In genomic region chr16:89658221-89658879, GRCh38 we compare ENCODE assay signal across 9 cellular contexts. TPM values are rescaled to one million over a fixed set of nuclear protein-coding genes. Genes with fewer than 3 reads are reported as not detected.
DNase-seq lines count a peak whose midpoint lies in the region; ATAC-seq, FAIRE-seq and TF ChIP-seq lines count a peak whose summit lies in the region.
"Had no signal": no experiment of that assay in that cellular context is flagged by ENCODE, and none has a peak within 500 bp of the region (broad histone marks: within the 10 kb centered on the region; RNA-seq: fewer than 3 reads in every experiment).

No MANE protein-coding gene starts in this region.

- H3K4me2 ChIP-seq in Loucy (ENCODE audit: low read depth, low read length, poor library complexity, severe bottlenecking) = peak overlapping the region; percentile 93

- H3K27ac ChIP-seq in brain microvascular endothelial cell = peak overlapping the region; percentile 72
- H3K27ac ChIP-seq in left lung = peak overlapping the region; percentile 47 to 87
- H3K27ac ChIP-seq in tibial artery = peak overlapping the region; percentile 82

- no peak for TF ChIP-seq POLR2A in GM12891 (IDR thresholded peaks at IDR 0.05; ENCODE audit: low read depth, low read length)

- intact Hi-C loops in left lung (cut with DNase I) = no loop called here
- intact Hi-C loops in tibial artery (cut with DNase I; ENCODE audit: low total_unique reads) = no loop called here

- peak; percentile 29 for ATAC-seq in left lung
- no peak for ATAC-seq in GM18868 (IDR thresholded peaks at IDR 0.05; ENCODE audit: unreplicated experiment)

- peaks cover 4% of the 10 kb centered on the region for H3K4me1 ChIP-seq in Loucy (ENCODE audit: insufficient read depth, low read length, poor library complexity, severe bottlenecking)
- H3K4me1 ChIP-seq in left lung = peaks cover 12 to 36% of the 10 kb centered on the region in 2 donors
- H3K4me1 ChIP-seq in tibial artery = peaks cover 0 to 25% (median 20%) of the 10 kb centered on the region in 4 donors

- in situ Hi-C loops in brain microvascular endothelial cell (cut with HindIII; ENCODE audit: low pct_ligation_motif_present, low sequenced_read_pairs) = no loop called here

- H3K9me3 ChIP-seq in Loucy (ENCODE audit: insufficient read depth, low read depth, low read length) (no peaks in the 10 kb centered on the region), left lung (no peaks in the 10 kb centered on the region), tibial artery (no peaks in the 10 kb centered on the region)

- peaks cover 7% of the 10 kb centered on the region for H4K20me1 ChIP-seq in Loucy (ENCODE audit: insufficient read depth, low read length, poor library complexity, severe bottlenecking)

- peak; percentile 66 for DNase-seq in DMS 273 (lab: John Stamatoyannopoulos, UW; ENCODE audit: unreplicated experiment)
- DNase-seq in DMS 273 treated with DMSO at 0.1 percent for 48 hours (lab: John Stamatoyannopoulos, UW) = no peak
- no peak for DNase-seq in brain microvascular endothelial cell
- peak in 1 of 2 donors; percentile 83 for DNase-seq in left lung
- no peak for DNase-seq in tibial artery
- no peak for DNase-seq in GM12891 (ENCODE audit: insufficient read length, low spot score)

- FAIRE-seq in GM12891 (lab: Jason Lieb, UNC) = no peak
- FAIRE-seq: A204.1 had no signal

- H3K79me2 ChIP-seq in Loucy (ENCODE audit: insufficient read depth, low read length) = peaks cover 38% of the 10 kb centered on the region

- no peaks in the 10 kb centered on the region for H3K9me2 ChIP-seq in Loucy (replicated peaks; ENCODE audit: low read depth, low read length)

- no peak for TF ChIP-seq CTCF in Loucy (conservative IDR thresholded peaks at IDR 0.05; ENCODE audit: low read length)
- no peak for TF ChIP-seq CTCF in brain microvascular endothelial cell (IDR thresholded peaks at IDR 0.05; ENCODE audit: low read depth, low read length, missing control alignments)
- no peak for TF ChIP-seq CTCF in left lung (IDR thresholded peaks at IDR 0.05)
- no peak for TF ChIP-seq CTCF in tibial artery (IDR thresholded peaks at IDR 0.05)

- H3K4me3 ChIP-seq in Loucy (ENCODE audit: low read length, poor library complexity, severe bottlenecking) (peak overlapping the region; percentile 93), brain microvascular endothelial cell (ENCODE audit: low read depth, low read length) (peak overlapping the region; percentile 97), left lung (peak overlapping the region; percentile 96 to 98), tibial artery (peak overlapping the region; percentile 78 to 89)

- H2AFZ ChIP-seq in Loucy (ENCODE audit: low read length) = peak overlapping the region; percentile 88

- no peaks in the 10 kb centered on the region for H3K36me3 ChIP-seq in Loucy (ENCODE audit: insufficient read depth, low read length)
- H3K36me3 ChIP-seq in brain microvascular endothelial cell (replicated peaks) = peaks cover 20% of the 10 kb centered on the region
- peaks cover 0 to 30% of the 10 kb centered on the region in 2 donors for H3K36me3 ChIP-seq in left lung
- H3K36me3 ChIP-seq in tibial artery = peaks cover 2 to 33% (median 4%) of the 10 kb centered on the region in 3 donors

- H3F3A ChIP-seq in Loucy (ENCODE audit: low read depth) = no peaks in the 10 kb centered on the region

- peak overlapping the region; percentile 93 for H3K9ac ChIP-seq in Loucy (ENCODE audit: low read depth, low read length, poor library complexity, severe bottlenecking)

- no peaks in the 10 kb centered on the region for H3K27me3 ChIP-seq in Loucy (ENCODE audit: insufficient read depth, low read length, poor library complexity, severe bottlenecking)
- no peaks in the 10 kb centered on the region for H3K27me3 ChIP-seq in brain microvascular endothelial cell (replicated peaks)
- H3K27me3 ChIP-seq in left lung = no peaks in the 10 kb centered on the region
- H3K27me3 ChIP-seq in tibial artery = no peaks in the 10 kb centered on the region

TF ChIP-seq in GM12891, 5 proteins besides CTCF, POLR2A, EP300 and RAD21:
- TF ChIP-seq PAX5 (IDR thresholded peaks at IDR 0.05; ENCODE audit: insufficient read depth, low read length, severe bottlenecking) (no peak), SPI1 (IDR thresholded peaks at IDR 0.05; ENCODE audit: low read depth, low read length) (no peak), TAF1 (IDR thresholded peaks at IDR 0.05; ENCODE audit: low read depth, low read length) (no peak), POU2F2 (IDR thresholded peaks at IDR 0.05; ENCODE audit: low read depth, low read length) (no peak), POLR2AphosphoS5 (IDR thresholded peaks at IDR 0.05; ENCODE audit: low read depth, low read length) (no peak)

RNA-seq across cellular contexts. Expression of gene SPATA33, which starts 0.7 kb away (rescaled TPM):
- total RNA-seq in left lung = 10 to 100 TPM in 1 of 2 donors, 1 to 10 TPM in 1; 9.9 to 10.2 TPM
- polyA plus RNA-seq in GM12891 (2012; ENCODE audit: low read depth, missing spikeins) = 4.1 TPM

RNA-seq across cellular contexts. Expression of gene CHMP1A, which starts 0.8 kb away (rescaled TPM):
- total RNA-seq in left lung = 10 to 100 TPM; 77.6 to 88.5 TPM
- 49.0 TPM for polyA plus RNA-seq in GM12891 (2012; ENCODE audit: low read depth, missing spikeins)

RNA-seq across cellular contexts. Expression of gene CDK10, which starts 28.1 kb away (rescaled TPM):
- 10 to 100 TPM; 74.8 to 93.1 TPM for total RNA-seq in left lung
- 28.9 TPM for polyA plus RNA-seq in GM12891 (2012; ENCODE audit: low read depth, missing spikeins)

RNA-seq across cellular contexts. Expression of gene SPATA2L, which starts 43.2 kb away (rescaled TPM):
- total RNA-seq in left lung = 10 to 100 TPM; 12.3 to 13.8 TPM
- 4.0 TPM for polyA plus RNA-seq in GM12891 (2012; ENCODE audit: low read depth, missing spikeins)

RNA-seq across cellular contexts. Expression of gene DPEP1, which starts 44.9 kb away (rescaled TPM):
- total RNA-seq in left lung = 1 to 10 TPM in 1 of 2 donors, under 1 TPM in 1; 0.31 to 2.5 TPM
- polyA plus RNA-seq in GM12891 (2012; ENCODE audit: low read depth, missing spikeins) = 0.13 TPM
